In the genomic region with DNA sequence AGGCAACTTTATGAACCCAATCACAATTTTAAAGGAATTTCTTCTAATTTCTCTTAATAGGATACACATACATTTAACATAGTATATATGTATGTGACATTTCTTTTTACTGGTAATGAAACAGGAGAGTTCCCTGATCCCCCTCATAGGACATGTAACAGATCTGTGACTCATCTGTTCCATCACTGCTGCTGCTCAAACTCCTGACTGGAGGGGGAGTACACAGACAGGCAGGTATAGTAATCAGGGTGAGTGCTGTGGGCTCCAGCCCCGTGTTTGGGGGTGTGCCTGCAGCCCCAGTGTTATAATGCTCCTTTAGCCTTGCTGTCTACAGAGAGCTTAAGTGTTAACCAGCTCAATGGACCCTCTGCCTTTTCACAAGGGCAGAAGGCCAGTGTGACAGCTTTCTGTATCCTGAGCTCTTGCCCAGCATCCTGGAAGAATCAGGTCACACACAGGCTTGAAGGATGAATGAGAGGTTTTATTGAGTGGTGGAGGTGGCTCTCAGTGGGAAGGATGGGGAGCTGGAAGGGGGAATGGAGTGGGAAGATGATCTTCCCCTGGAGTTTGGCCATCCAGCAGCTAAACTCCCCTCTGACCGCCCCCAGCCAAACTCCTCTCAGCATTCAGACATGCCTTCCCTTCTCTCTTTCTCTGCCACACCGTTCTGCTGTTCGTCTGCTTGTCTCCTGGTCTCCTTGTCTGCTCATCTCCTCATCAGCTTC, we compare ENCODE assay signal across 1 cellular context.
TF ChIP-seq lines count a peak whose summit lies in the region.

No MANE protein-coding gene starts in this region.

TF ChIP-seq in HCT116, 20 proteins besides CTCF, POLR2A, EP300 and RAD21:
- TF ChIP-seq FOSL1 (IDR thresholded peaks at IDR 0.05; ENCODE audit: low read depth) (0 out of 2 replicates have a peak, but pooled peaks have one; percentile 35), EZH2 (IDR thresholded peaks at IDR 0.05) (no peak)
